Comparison of ENCODE assay signal across 8 cellular contexts in genomic region chr5:61624966-61625681, GRCh38.
DNase-seq lines count a peak whose midpoint lies in the region; ATAC-seq and TF ChIP-seq lines count a peak whose summit lies in the region.

No MANE protein-coding gene starts in this region.

- TF ChIP-seq CTCF in type B pancreatic cell (conservative IDR thresholded peaks at IDR 0.05), result no peak

- peak overlapping the region; percentile 65 to 71 for H3K4me3 ChIP-seq in duodenal mucosa (ENCODE audit: low read depth in 1 of 2, low read length in 2 of 2)
- H3K4me3 ChIP-seq in mucosa of rectum (ENCODE audit: low read length in 2 of 2), result peak overlapping the region; percentile 71 to 74

- H3K27me3 ChIP-seq in duodenal mucosa (ENCODE audit: control insufficient read depth in 1 of 2, insufficient read depth in 2 of 2, low read length in 2 of 2), result no peaks in the 10 kb centered on the region
- no peaks in the 10 kb centered on the region for H3K27me3 ChIP-seq in mucosa of rectum (ENCODE audit: control insufficient read depth in 2 of 2, insufficient read depth in 2 of 2, low read length in 2 of 2)

- no peaks in the 10 kb centered on the region for H3K9me3 Mint-ChIP-seq in activated naive CD4-positive, alpha-beta T cell treated with anti-CD3 and anti-CD28 coated beads, Interleukin-2, amount 10 ng/mL, durations not matched to agents 7 days and 5 days
- no peaks in the 10 kb centered on the region for H3K9me3 Mint-ChIP-seq in type B pancreatic cell

- H3K27ac Mint-ChIP-seq in activated naive CD4-positive, alpha-beta T cell treated with anti-CD3 and anti-CD28 coated beads, Interleukin-2, amount 10 ng/mL, durations not matched to agents 7 days and 5 days, result peak overlapping the region; percentile 24
- peak overlapping the region; percentile 77 for H3K27ac Mint-ChIP-seq in type B pancreatic cell

- H3K9ac ChIP-seq in duodenal mucosa (ENCODE audit: low read depth in 1 of 2, low read length in 2 of 2) (peak overlapping the region; percentile 32 to 74), mucosa of rectum (ENCODE audit: low read depth in 1 of 2, low read length in 2 of 2) (peak overlapping the region; percentile 57 to 78)

- DNase-seq in activated naive CD4-positive, alpha-beta T cell treated with anti-CD3 and anti-CD28 coated beads, Interleukin-2, amount 10 ng/mL, durations not matched to agents 7 days and 5 days, result no peak
- DNase-seq in activated naive CD4-positive, alpha-beta T cell treated with anti-CD3 and anti-CD28 coated beads, Interleukin-2, amount 50 U/mL, for 16 hours, result no peak
- DNase-seq in type B pancreatic cell (ENCODE audit: extremely low spot score, unreplicated experiment) (no peak), DMS153 treated with DMSO at 0.1 percent for 48 hours (lab: John Stamatoyannopoulos, UW; ENCODE audit: unreplicated experiment) (no peak), D341Med (ENCODE audit: low spot score) (no peak)

- H3K4me1 ChIP-seq in duodenal mucosa (ENCODE audit: control insufficient read depth in 1 of 2, insufficient read depth in 2 of 2, low read length in 2 of 2) (peaks cover 6 to 10% of the 10 kb centered on the region in 2 donors), mucosa of rectum (ENCODE audit: control insufficient read depth in 2 of 2, insufficient read depth in 2 of 2, low read length in 2 of 2) (peaks cover 0 to 8% of the 10 kb centered on the region in 2 donors)

- H3K36me3 ChIP-seq in duodenal mucosa (ENCODE audit: control insufficient read depth in 1 of 2, insufficient read depth in 2 of 2, low read length in 2 of 2) (no peaks in the 10 kb centered on the region), mucosa of rectum (ENCODE audit: control insufficient read depth in 2 of 2, insufficient read depth in 2 of 2, low read length in 2 of 2) (no peaks in the 10 kb centered on the region)

- H3K36me3 Mint-ChIP-seq in activated naive CD4-positive, alpha-beta T cell treated with anti-CD3 and anti-CD28 coated beads, Interleukin-2, amount 10 ng/mL, durations not matched to agents 7 days and 5 days, result no peaks in the 10 kb centered on the region
- no peaks in the 10 kb centered on the region for H3K36me3 Mint-ChIP-seq in type B pancreatic cell

- H3K4me1 Mint-ChIP-seq in activated naive CD4-positive, alpha-beta T cell treated with anti-CD3 and anti-CD28 coated beads, Interleukin-2, amount 10 ng/mL, durations not matched to agents 7 days and 5 days, result peaks cover 11% of the 10 kb centered on the region
- peaks cover 21% of the 10 kb centered on the region for H3K4me1 Mint-ChIP-seq in type B pancreatic cell (ENCODE audit: unreplicated experiment)

- peaks cover 67% of the 10 kb centered on the region for H3K27me3 Mint-ChIP-seq in activated naive CD4-positive, alpha-beta T cell treated with anti-CD3 and anti-CD28 coated beads, Interleukin-2, amount 10 ng/mL, durations not matched to agents 7 days and 5 days
- H3K27me3 Mint-ChIP-seq in type B pancreatic cell, result peaks cover 12% of the 10 kb centered on the region

- H3K4me3 Mint-ChIP-seq in activated naive CD4-positive, alpha-beta T cell treated with anti-CD3 and anti-CD28 coated beads, Interleukin-2, amount 10 ng/mL, durations not matched to agents 7 days and 5 days, result no peak overlapping the region
- H3K4me3 Mint-ChIP-seq in type B pancreatic cell, result peak overlapping the region; percentile 83

- H3K27ac ChIP-seq in duodenal mucosa (ENCODE audit: low read depth, low read length) (no peak overlapping the region), mucosa of rectum (ENCODE audit: low read depth in 2 of 2, low read length in 2 of 2) (peak overlapping the region in 1 of 2 donors; percentile 67)

- no peaks in the 10 kb centered on the region for H3K9me3 ChIP-seq in duodenal mucosa (ENCODE audit: control insufficient read depth in 1 of 2, low read length in 2 of 2)
- H3K9me3 ChIP-seq in mucosa of rectum (ENCODE audit: control insufficient read depth in 2 of 2, low read length in 2 of 2), result no peaks in the 10 kb centered on the region

- ATAC-seq in GM21360 (IDR thresholded peaks at IDR 0.05; ENCODE audit: unreplicated experiment), result no peak

- CTCF ChIA-PET in activated naive CD4-positive, alpha-beta T cell treated with anti-CD3 and anti-CD28 coated beads, Interleukin-2, amount 10 ng/mL, durations not matched to agents 7 days and 5 days (lab: Charles Lee), result interaction anchor here (0.6 kb wide), 1 partner anchor 506 kb away, joined by 3 read pairs; no protein-coding TSS in a partner anchor
